In genomic region chrX:87664381-87664780, GRCh38 we compare ENCODE assay signal across 8 cellular contexts.
DNase-seq lines count a peak whose midpoint lies in the region; ATAC-seq and TF ChIP-seq lines count a peak whose summit lies in the region.

No MANE protein-coding gene starts in this region.

- H3K27me3 ChIP-seq in colonic mucosa (no peaks in the 10 kb centered on the region), osteoblast (ENCODE audit: insufficient read depth, low read length) (no peaks in the 10 kb centered on the region)

- H3K4me2 ChIP-seq in osteoblast (ENCODE audit: insufficient read depth, low read length) = no peak overlapping the region

- H3K4me3 ChIP-seq in colonic mucosa (no peak overlapping the region), osteoblast (ENCODE audit: insufficient read depth, low read length) (no peak overlapping the region)

- peak; percentile 26 for TF ChIP-seq CTCF in colonic mucosa (IDR thresholded peaks at IDR 0.05)
- TF ChIP-seq CTCF in osteoblast (IDR thresholded peaks at IDR 0.05; ENCODE audit: extremely low read depth, low read depth, low read length) = peak; percentile 44
- TF ChIP-seq CTCF in CD14-positive monocyte (IDR thresholded peaks at IDR 0.05) = no peak

- H3K36me3 Mint-ChIP-seq in CD14-positive monocyte = no peaks in the 10 kb centered on the region

- H3K27me3 Mint-ChIP-seq in CD14-positive monocyte (ENCODE audit: low read depth in 3 of 3) = no peaks in the 10 kb centered on the region

- intact Hi-C loops in colonic mucosa (cut with DNase I) (no loop called here), CD14-positive monocyte (cut with micrococcal nuclease) (no loop called here)

- no peaks in the 10 kb centered on the region for H3K79me2 ChIP-seq in osteoblast (ENCODE audit: insufficient read depth, low read length)

- no peaks in the 10 kb centered on the region for H3K9me3 Mint-ChIP-seq in CD14-positive monocyte

- H3K27ac ChIP-seq in colonic mucosa = no peak overlapping the region
- H3K27ac ChIP-seq in osteoblast (ENCODE audit: low read depth, low read length) = no peak overlapping the region

- H3K27ac Mint-ChIP-seq in CD14-positive monocyte = no peak overlapping the region

- DNase-seq in NCI-H1417 treated with DMSO at 0.1 percent for 48 hours (lab: John Stamatoyannopoulos, UW) = peak; percentile 25
- no peak for DNase-seq in colonic mucosa
- peak; percentile 34 for DNase-seq in osteoblast (ENCODE audit: insufficient read length, low spot score, missing footprints)
- no peak for DNase-seq in anterior cingulate cortex (lab: John Stamatoyannopoulos, UW)
- DNase-seq in CD14-positive monocyte (ENCODE audit: low spot score) = no peak
- no peak for DNase-seq in islet precursor cell

- H3K9me3 ChIP-seq in colonic mucosa (no peaks in the 10 kb centered on the region), osteoblast (ENCODE audit: low read depth, low read length) (no peaks in the 10 kb centered on the region)

- H3K4me1 ChIP-seq in colonic mucosa = no peaks in the 10 kb centered on the region
- no peaks in the 10 kb centered on the region for H3K4me1 ChIP-seq in osteoblast (ENCODE audit: insufficient read depth, low read length)

- H4K20me1 ChIP-seq in osteoblast (ENCODE audit: insufficient read depth, low read length) = no peaks in the 10 kb centered on the region

- no peak overlapping the region for H3K9ac ChIP-seq in colonic mucosa (ENCODE audit: low read depth in 2 of 2, low read length in 2 of 2)

- H3K4me3 Mint-ChIP-seq in CD14-positive monocyte = no peak overlapping the region

- ATAC-seq in GM18858 (IDR thresholded peaks at IDR 0.05; ENCODE audit: unreplicated experiment) = peak; percentile 70
- no peak for ATAC-seq in activated CD4-positive, CD25-positive, alpha-beta regulatory T cell treated with anti-CD3 and anti-CD28 coated beads, Interleukin-2, amount 50 U/mL, for 24 hours

- H2AFZ ChIP-seq in osteoblast (ENCODE audit: low read length) = no peak overlapping the region

- no peaks in the 10 kb centered on the region for H3K4me1 Mint-ChIP-seq in CD14-positive monocyte

- H3K36me3 ChIP-seq in colonic mucosa = no peaks in the 10 kb centered on the region
- no peaks in the 10 kb centered on the region for H3K36me3 ChIP-seq in osteoblast (ENCODE audit: insufficient read depth, low read length)

Comparison
In these comparisons a context has a peak if more than half of its experiments do, and no peak if none do; other contexts are left out.
1. DNase-seq: peak in NCI-H1417 treated with DMSO at 0.1 percent for 48 hours (single experiment) and osteoblast (single experiment); none in colonic mucosa (single experiment), anterior cingulate cortex (0 of 58), CD14-positive monocyte (single experiment) and islet precursor cell (single experiment).